ENCODE assay signal across 9 cellular contexts in the genomic region with DNA sequence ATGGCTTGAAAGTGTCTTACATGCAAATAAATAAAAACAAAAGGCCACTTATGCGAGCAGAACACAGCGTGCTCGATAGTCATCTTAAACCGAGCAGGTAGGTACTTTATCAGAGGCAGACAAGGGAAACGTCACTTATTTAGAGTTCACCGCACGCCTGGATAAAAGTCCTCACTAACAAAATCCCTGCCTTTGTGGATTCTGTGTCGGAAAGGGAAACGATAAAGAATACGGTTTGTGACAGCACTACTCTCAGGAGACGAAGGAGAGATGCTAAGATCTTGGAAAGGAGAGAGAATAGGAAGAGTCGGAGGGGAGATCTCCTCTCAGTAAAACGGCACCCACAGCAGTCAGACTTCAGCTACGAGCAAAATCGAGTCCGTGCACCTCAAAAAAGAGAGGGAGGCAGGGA. TPM values are rescaled to one million over a fixed set of nuclear protein-coding genes. Genes with fewer than 3 reads are reported as not detected.
DNase-seq lines count a peak whose midpoint lies in the region; ATAC-seq, FAIRE-seq and TF ChIP-seq lines count a peak whose summit lies in the region.
"Had no signal": no experiment of that assay in that cellular context is flagged by ENCODE, and none has a peak within 500 bp of the region (broad histone marks: within the 10 kb centered on the region; RNA-seq: fewer than 3 reads in every experiment).

No MANE protein-coding gene starts in this region.

- no peak for FAIRE-seq in RCC 7860 (lab: Jason Lieb, UNC)
- FAIRE-seq: endometrium had no signal

- DNase-seq in activated CD4-positive, alpha-beta T cell treated with anti-CD3 and anti-CD28 coated beads, Interleukin-2, amount 10 ng/mL, durations not matched to agents 24 days and 14 days = peak; percentile 67
- no peak for DNase-seq in activated CD4-positive, alpha-beta T cell treated with anti-CD3 and anti-CD28 coated beads, Interleukin-2, amount 50 U/mL, for 48 hours
- DNase-seq in RWPE1 (ENCODE audit: low spot score) (no peak), epithelial cell of esophagus (ENCODE audit: low read depth) (peak; percentile 21), naive B cell (no peak), RCC 7860 (ENCODE audit: low spot score) (no peak)

- peak overlapping the region; percentile 87 for H3K27ac ChIP-seq in RWPE1

- intact Hi-C loops in activated CD4-positive, alpha-beta T cell treated with anti-CD3 and anti-CD28 coated beads, Interleukin-2, amount 10 ng/mL, durations not matched to agents 24 days and 14 days (cut with micrococcal nuclease) = loop anchor here (2.0 to 5.0 kb wide), 4 partner anchors 88 to 1998 kb away; partner anchors contain the start of genes CAB39L, SETDB2 and WDFY2

- H3K4me3 ChIP-seq in epithelial cell of esophagus (ENCODE audit: low read length) = peak overlapping the region; percentile 73

- H3K9me3 Mint-ChIP-seq in activated CD4-positive, alpha-beta T cell treated with anti-CD3 and anti-CD28 coated beads, Interleukin-2, amount 10 ng/mL, durations not matched to agents 24 days and 14 days = no peaks in the 10 kb centered on the region
- no peaks in the 10 kb centered on the region for H3K9me3 Mint-ChIP-seq in naive B cell

- H3K4me1 Mint-ChIP-seq in activated CD4-positive, alpha-beta T cell treated with anti-CD3 and anti-CD28 coated beads, Interleukin-2, amount 10 ng/mL, durations not matched to agents 24 days and 14 days = peaks cover 29% of the 10 kb centered on the region
- H3K4me1 Mint-ChIP-seq in naive B cell = peaks cover 34 to 53% (median 46%) of the 10 kb centered on the region in 3 donors

- peaks cover 19% of the 10 kb centered on the region for H3K36me3 Mint-ChIP-seq in activated CD4-positive, alpha-beta T cell treated with anti-CD3 and anti-CD28 coated beads, Interleukin-2, amount 10 ng/mL, durations not matched to agents 24 days and 14 days (ENCODE audit: low read depth)
- peaks cover 0 to 18% of the 10 kb centered on the region in 2 donors for H3K36me3 Mint-ChIP-seq in naive B cell

- CTCF ChIA-PET in RWPE1 (lab: Yijun Ruan, JAX) = interaction anchor here (1.3 kb wide), 1 partner anchor 22 kb away, joined by 10 read pairs; no protein-coding TSS in a partner anchor

- TF ChIP-seq CTCF in RWPE1 (conservative IDR thresholded peaks at IDR 0.05; ENCODE audit: low read depth) = no peak
- no peak for TF ChIP-seq CTCF in epithelial cell of esophagus (IDR thresholded peaks at IDR 0.05; ENCODE audit: insufficient read depth, low read depth, low read length, missing control alignments)

- POLR2A ChIA-PET in RWPE1 (lab: Yijun Ruan, JAX; ENCODE audit: low non-redundant PET) = no interaction called here

- peak; percentile 25 for ATAC-seq in HG02870 (IDR thresholded peaks at IDR 0.05; ENCODE audit: unreplicated experiment)
- peak; percentile 2 to 4 for ATAC-seq in naive B cell (ENCODE audit: low read depth in 2 of 2)
- no peak for ATAC-seq in GM18909 (IDR thresholded peaks at IDR 0.05; ENCODE audit: poor library complexity, unreplicated experiment)

- H3K4me3 Mint-ChIP-seq in activated CD4-positive, alpha-beta T cell treated with anti-CD3 and anti-CD28 coated beads, Interleukin-2, amount 10 ng/mL, durations not matched to agents 24 days and 14 days = peak overlapping the region; percentile 90
- peak overlapping the region; percentile 87 to 98 (median 92) for H3K4me3 Mint-ChIP-seq in naive B cell

- H3K27ac Mint-ChIP-seq in activated CD4-positive, alpha-beta T cell treated with anti-CD3 and anti-CD28 coated beads, Interleukin-2, amount 10 ng/mL, durations not matched to agents 24 days and 14 days = peak overlapping the region; percentile 75
- peak overlapping the region; percentile 49 to 98 (median 92) for H3K27ac Mint-ChIP-seq in naive B cell

- peaks cover 5% of the 10 kb centered on the region for H3K27me3 Mint-ChIP-seq in activated CD4-positive, alpha-beta T cell treated with anti-CD3 and anti-CD28 coated beads, Interleukin-2, amount 10 ng/mL, durations not matched to agents 24 days and 14 days
- no peaks in the 10 kb centered on the region for H3K27me3 Mint-ChIP-seq in naive B cell

RNA-seq across cellular contexts. Expression of gene RCBTB1, which starts 0.6 kb away (rescaled TPM):
- 14.8 and 16.2 TPM in 2 replicates for total RNA-seq in activated CD4-positive, alpha-beta T cell treated with anti-CD3 and anti-CD28 coated beads, Interleukin-2, amount 10 ng/mL, durations not matched to agents 24 days and 14 days
- 10 to 100 TPM; 13.4 to 26.5 (median 16.5) TPM for polyA plus RNA-seq in naive B cell (ENCODE audit: low read depth in 6 of 6)

RNA-seq across cellular contexts. Expression of gene ARL11, which starts 43.5 kb away (rescaled TPM):
- 0.65 and 0.76 TPM in 2 replicates for total RNA-seq in activated CD4-positive, alpha-beta T cell treated with anti-CD3 and anti-CD28 coated beads, Interleukin-2, amount 10 ng/mL, durations not matched to agents 24 days and 14 days
- 10 to 100 TPM in 4 of 6 donors, 1 to 10 TPM in 2; 6.1 to 39.6 (median 11.9) TPM for polyA plus RNA-seq in naive B cell (ENCODE audit: low read depth in 6 of 6)

Comparison
In these comparisons a context has a peak if more than half of its experiments do, and no peak if none do; other contexts are left out.
1. DNase-seq: peak in activated CD4-positive, alpha-beta T cell treated with anti-CD3 and anti-CD28 coated beads, Interleukin-2, amount 10 ng/mL, durations not matched to agents 24 days and 14 days (single experiment) and epithelial cell of esophagus (single experiment); none in activated CD4-positive, alpha-beta T cell treated with anti-CD3 and anti-CD28 coated beads, Interleukin-2, amount 50 U/mL, for 48 hours (0 of 2), RWPE1 (single experiment), naive B cell (single experiment) and RCC 7860 (single experiment).